ENCODE assay signal across 8 cellular contexts in the genomic region with DNA sequence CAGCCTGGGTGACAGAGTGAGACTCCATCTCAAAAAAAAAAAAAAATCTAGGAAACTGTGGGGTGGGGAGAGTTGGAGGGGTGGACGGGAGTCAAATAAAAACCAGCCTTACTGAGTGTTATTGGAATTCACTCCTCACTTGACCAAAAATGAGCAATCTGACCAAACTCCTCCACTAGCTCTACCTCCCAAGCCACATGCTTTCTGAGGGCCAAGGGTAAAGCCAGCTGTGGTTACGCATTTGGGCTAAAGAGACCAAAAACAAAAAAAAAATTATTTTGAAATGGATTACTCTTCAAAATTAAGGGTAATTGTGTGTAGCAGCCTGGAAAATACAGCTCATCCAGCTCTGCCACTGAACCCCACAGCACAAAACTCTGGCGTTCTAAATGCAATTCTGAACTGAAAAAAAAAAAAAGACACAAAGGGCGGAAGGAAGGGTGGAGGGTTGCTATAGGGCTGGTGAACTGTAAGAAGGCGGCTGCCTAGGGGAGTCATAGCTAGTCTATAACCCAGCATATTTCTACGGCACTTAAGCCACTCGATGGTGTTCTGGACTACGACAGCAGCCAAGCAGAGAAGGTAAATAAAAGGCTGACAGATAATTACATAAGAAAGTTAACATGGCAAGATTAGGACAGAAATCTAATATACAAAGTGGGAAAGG. TPM values are rescaled to one million over a fixed set of nuclear protein-coding genes. Genes with fewer than 3 reads are reported as not detected.
A peak's percentile ranks its signal among the peaks of the same experiment; 100 is the strongest.
DNase-seq lines count a peak whose midpoint lies in the region; ATAC-seq and TF ChIP-seq lines count a peak whose summit lies in the region.

No MANE protein-coding gene starts in this region.

- no peaks in the 10 kb centered on the region for H3K9me3 ChIP-seq in ascending aorta
- H3K9me3 ChIP-seq in muscle layer of duodenum (ENCODE audit: control insufficient read depth in 1 of 2, low read length in 2 of 2): no peaks in the 10 kb centered on the region
- no peaks in the 10 kb centered on the region for H3K9me3 ChIP-seq in testis

- DNase-seq in activated CD4-positive, CD25-positive, alpha-beta regulatory T cell (lab: John Stamatoyannopoulos, UW): no peak
- DNase-seq in ascending aorta (ENCODE audit: low spot score in 2 of 2) (no peak), testis (no peak), 8988T (no peak), islet precursor cell (no peak), GM03348 (ENCODE audit: low spot score) (no peak)

- intact Hi-C loops in ascending aorta (cut with DNase I) (loop anchor here (10.0 kb wide), 2 partner anchors 176 to 226 kb away; no protein-coding TSS in a partner anchor), testis (cut with DNase I; ENCODE audit: low total_unique reads) (no loop called here)

- no peak for TF ChIP-seq POLR2A in testis (IDR thresholded peaks at IDR 0.05)

- WGBS in testis, 2 donors: 75 to 78% methylated on average over 8 of the region's 8 CpGs

- TF ChIP-seq CTCF in ascending aorta (IDR thresholded peaks at IDR 0.05) (no peak), testis (IDR thresholded peaks at IDR 0.05) (no peak)

- H3K36me3 ChIP-seq in ascending aorta (no peaks in the 10 kb centered on the region), muscle layer of duodenum (ENCODE audit: control insufficient read depth in 1 of 2, insufficient read depth in 2 of 2, low read length in 2 of 2) (no peaks in the 10 kb centered on the region), testis (ENCODE audit: low read depth, missing control alignments) (no peaks in the 10 kb centered on the region)

- H3K4me1 ChIP-seq in ascending aorta (no peaks in the 10 kb centered on the region), muscle layer of duodenum (ENCODE audit: control insufficient read depth in 1 of 2, insufficient read depth in 2 of 2, low read length in 2 of 2) (peaks cover 0 to 7% of the 10 kb centered on the region in 2 donors), testis (peaks cover 8% of the 10 kb centered on the region)

- peak; percentile 59 to 71 for ATAC-seq in activated CD4-positive, CD25-positive, alpha-beta regulatory T cell treated with anti-CD3 and anti-CD28 coated beads, Interleukin-2, amount 50 U/mL, for 24 hours

- H3K27ac ChIP-seq in ascending aorta (peak overlapping the region; percentile 3 to 6), muscle layer of duodenum (ENCODE audit: low read length) (peak overlapping the region; percentile 50), testis (peak overlapping the region; percentile 5 to 41)

- H3K27me3 ChIP-seq in ascending aorta (no peaks in the 10 kb centered on the region), muscle layer of duodenum (ENCODE audit: low read depth, low read length) (no peaks in the 10 kb centered on the region), testis (no peaks in the 10 kb centered on the region)

- no peak overlapping the region for H3K4me3 ChIP-seq in ascending aorta
- no peak overlapping the region for H3K4me3 ChIP-seq in muscle layer of duodenum (ENCODE audit: low read depth in 1 of 2, low read length in 2 of 2)
- no peak overlapping the region for H3K4me3 ChIP-seq in testis

RNA-seq across cellular contexts. Expression of a gene that starts 7.8 kb away (rescaled TPM):
- total RNA-seq in ascending aorta: 40.8 TPM
- 10 to 100 TPM; 36.5 to 47.2 TPM for total RNA-seq in testis
- 12.9 TPM for polyA plus RNA-seq in testis (ENCODE audit: insufficient read depth, low read depth, low replicate concordance)
